Comparison of ENCODE assay signal across 21 cellular contexts in genomic region chr1:36912365-36912840, GRCh38.
"Had no signal": no experiment of that assay in that cellular context is flagged by ENCODE, and none has a peak within 500 bp of the region (broad histone marks: within the 10 kb centered on the region; RNA-seq: fewer than 3 reads in every experiment).

No MANE protein-coding gene starts in this region.

- H3K27ac Mint-ChIP-seq: activated CD4-positive, alpha-beta memory T cell treated with anti-CD3 and anti-CD28 coated beads for 36 hours; activated naive CD4-positive, alpha-beta T cell treated with anti-CD3 and anti-CD28 coated beads, Interleukin-2, amount 50 U/mL, for 24 hours; activated naive CD8-positive, alpha-beta T cell treated with anti-CD3 and anti-CD28 coated beads, Interleukin-2, amount 50 U/mL, for 24 hours; activated T-helper 2 cell treated with anti-CD3 and anti-CD28 coated beads, Interferon-gamma antibody, Interleukin-2, Interleukin-4, amounts not matched to agents 10 μg/mL and 5 μg/mL and 100 μg/mL, durations not matched to agents 14 hours and 24 hours and 36 hours; dendritic cell treated with granulocyte-macrophage colony-stimulating factor and Interleukin-4, amounts not matched to agents 40 ng/mL and 50 ng/mL, for 4 days; naive thymus-derived CD4-positive, alpha-beta T cell; stimulated activated naive B cell treated with anti-CD40 and anti-IgM and Interleukin-4, amounts not matched to agents 10 μg/mL and 1 μg/mL and 100 μg/mL, for 72 hours had no signal

- H3K36me3 Mint-ChIP-seq: activated CD4-positive, alpha-beta memory T cell treated with anti-CD3 and anti-CD28 coated beads for 36 hours; activated naive CD4-positive, alpha-beta T cell treated with anti-CD3 and anti-CD28 coated beads, Interleukin-2, amount 50 U/mL, for 24 hours; naive thymus-derived CD4-positive, alpha-beta T cell had no signal

- H3K9me3 Mint-ChIP-seq: activated T-helper 2 cell treated with anti-CD3 and anti-CD28 coated beads, Interferon-gamma antibody, Interleukin-2, Interleukin-4, amounts not matched to agents 10 μg/mL and 5 μg/mL and 100 μg/mL, durations not matched to agents 14 hours and 24 hours and 36 hours; dendritic cell treated with granulocyte-macrophage colony-stimulating factor and Interleukin-4, amounts not matched to agents 40 ng/mL and 50 ng/mL, for 4 days had no signal

- ATAC-seq: activated CD4-positive, CD25-positive, alpha-beta regulatory T cell treated with anti-CD3 and anti-CD28 coated beads, Interleukin-2, amount 50 U/mL, for 24 hours; activated naive CD8-positive, alpha-beta T cell treated with anti-CD3 and anti-CD28 coated beads, Interleukin-2, amount 50 U/mL, for 24 hours; gastrocnemius medialis; left cardiac atrium; naive thymus-derived CD4-positive, alpha-beta T cell; stimulated activated naive B cell treated with anti-CD40 and anti-IgM and Interleukin-4, amounts not matched to agents 10 μg/mL and 1 μg/mL and 100 μg/mL, for 72 hours had no signal

- H3K4me3 Mint-ChIP-seq: activated CD4-positive, alpha-beta memory T cell treated with anti-CD3 and anti-CD28 coated beads for 36 hours; activated naive CD4-positive, alpha-beta T cell treated with anti-CD3 and anti-CD28 coated beads, Interleukin-2, amount 50 U/mL, for 24 hours; activated naive CD8-positive, alpha-beta T cell treated with anti-CD3 and anti-CD28 coated beads, Interleukin-2, amount 50 U/mL, for 24 hours; dendritic cell treated with granulocyte-macrophage colony-stimulating factor and Interleukin-4, amounts not matched to agents 40 ng/mL and 50 ng/mL, for 4 days; naive thymus-derived CD4-positive, alpha-beta T cell; stimulated activated naive B cell treated with anti-CD40 and anti-IgM and Interleukin-4, amounts not matched to agents 10 μg/mL and 1 μg/mL and 100 μg/mL, for 72 hours had no signal

- H3K4me1 Mint-ChIP-seq: activated naive CD4-positive, alpha-beta T cell treated with anti-CD3 and anti-CD28 coated beads, Interleukin-2, amount 50 U/mL, for 24 hours; activated naive CD8-positive, alpha-beta T cell treated with anti-CD3 and anti-CD28 coated beads, Interleukin-2, amount 50 U/mL, for 24 hours; naive thymus-derived CD4-positive, alpha-beta T cell had no signal

- DNase-seq: activated CD4-positive, alpha-beta memory T cell treated with anti-CD3 and anti-CD28 coated beads for 36 hours; activated CD4-positive, alpha-beta T cell treated with anti-CD3 and anti-CD28 coated beads for 48 hours; activated naive CD8-positive, alpha-beta T cell treated with anti-CD3 and anti-CD28 coated beads, Interleukin-2, amount 50 U/mL, for 24 hours; activated T-cell treated with anti-CD3 and anti-CD28 coated beads, Interleukin-2, amount 50 U/mL, for 48 hours; central memory CD4-positive, alpha-beta T cell; effector CD4-positive, alpha-beta T cell; gastrocnemius medialis; left cardiac atrium; midbrain; naive thymus-derived CD4-positive, alpha-beta T cell; ovary; stimulated activated CD4-positive, alpha-beta T cell treated with anti-CD3 and anti-CD28 coated beads, Interleukin-1b, Interleukin-23, amount 100 ng/mL, for 48 hours; stimulated activated naive B cell treated with anti-CD40 and anti-IgM and Interleukin-4, amounts not matched to agents 10 μg/mL and 1 μg/mL and 100 μg/mL, for 72 hours; stomach; T-helper 9 cell; thyroid gland; WERI-Rb-1 had no signal
